In genomic region chr10:129465796-129466702, GRCh38 we compare ENCODE assay signal across 9 cellular contexts. TPM values are rescaled to one million over a fixed set of nuclear protein-coding genes. Genes with fewer than 3 reads are reported as not detected.
DNase-seq lines count a peak whose midpoint lies in the region; ATAC-seq, FAIRE-seq and TF ChIP-seq lines count a peak whose summit lies in the region.
"Had no signal": no experiment of that assay in that cellular context is flagged by ENCODE, and none has a peak within 500 bp of the region (broad histone marks: within the 10 kb centered on the region; RNA-seq: fewer than 3 reads in every experiment).

No MANE protein-coding gene starts in this region.

- peak overlapping the region; percentile 99 for H2AFZ ChIP-seq in mammary epithelial cell (ENCODE audit: low read depth, low read length)

- intact Hi-C loops in mammary epithelial cell (cut with micrococcal nuclease), result no loop called here

- peaks cover 10% of the 10 kb centered on the region for H3K27me3 Mint-ChIP-seq in nephron progenitor cell (ENCODE audit: low read depth, poor library complexity)

- H3K4me3 Mint-ChIP-seq in nephron progenitor cell, result no peak overlapping the region

- H3K4me3 ChIP-seq in mammary epithelial cell (replicated peaks in 1 of 3; ENCODE audit: insufficient read depth in 1 of 3, low read depth in 2 of 3, low read length in 3 of 3), result peak overlapping the region; percentile 53 to 65 (median 62)
- H3K4me3 ChIP-seq in muscle layer of duodenum (ENCODE audit: low read depth in 1 of 2, low read length in 2 of 2), result peak overlapping the region; percentile 57 to 91

- ATAC-seq in GM18511 (IDR thresholded peaks at IDR 0.05; ENCODE audit: unreplicated experiment) (peak; percentile 5), HG03354 (IDR thresholded peaks at IDR 0.05; ENCODE audit: poor library complexity, severe bottlenecking, unreplicated experiment) (peak; percentile 6), GM21447 (IDR thresholded peaks at IDR 0.05; ENCODE audit: unreplicated experiment) (no peak)

- no peak for FAIRE-seq in frontal cortex (lab: Jason Lieb, UNC)

- peak overlapping the region; percentile 97 for H3K4me2 ChIP-seq in mammary epithelial cell (ENCODE audit: insufficient read depth, low read depth, low read length)

- TSS peak; percentile 40 for BruUV-seq in mammary epithelial cell (replicated peaks; lab: Mats Ljungman, UMichigan)

- H3K27me3 ChIP-seq in mammary epithelial cell (ENCODE audit: insufficient read depth, low read length) (no peaks in the 10 kb centered on the region), muscle layer of duodenum (ENCODE audit: low read depth, low read length) (no peaks in the 10 kb centered on the region)

- no peaks in the 10 kb centered on the region for H3K36me3 ChIP-seq in mammary epithelial cell (ENCODE audit: insufficient read depth, low read length)
- peaks cover 3 to 9% of the 10 kb centered on the region in 2 donors for H3K36me3 ChIP-seq in muscle layer of duodenum (ENCODE audit: control insufficient read depth in 1 of 2, insufficient read depth in 2 of 2, low read length in 2 of 2)

- no peak overlapping the region for H3K9ac ChIP-seq in mammary epithelial cell (ENCODE audit: insufficient read depth, low read length)

- no peak overlapping the region for H3K27ac ChIP-seq in mammary epithelial cell (ENCODE audit: insufficient read depth, low read depth, low read length)
- H3K27ac ChIP-seq in muscle layer of duodenum (ENCODE audit: low read length), result no peak overlapping the region

- in situ Hi-C loops in mammary epithelial cell (cut with MboI; ENCODE audit: low sequenced_read_pairs in 2 of 2), result no loop called here

- TF ChIP-seq CTCF in mammary epithelial cell (conservative IDR thresholded peaks at IDR 0.05 in 1 of 2, IDR thresholded peaks at IDR 0.05 in 1 of 2; ENCODE audit: extremely low read depth in 1 of 2, insufficient read depth in 1 of 2, low read depth in 1 of 2, low read length in 2 of 2) (no peak), nephron progenitor cell (IDR thresholded peaks at IDR 0.05) (no peak)

- CTCF ChIA-PET in mammary epithelial cell (lab: Charles Lee; ENCODE audit: low non-redundant PET), result no interaction called here

- H3K4me1 ChIP-seq in mammary epithelial cell (ENCODE audit: insufficient read depth, low read length), result peaks cover 6% of the 10 kb centered on the region
- peaks cover 0 to 12% of the 10 kb centered on the region in 2 donors for H3K4me1 ChIP-seq in muscle layer of duodenum (ENCODE audit: control insufficient read depth in 1 of 2, insufficient read depth in 2 of 2, low read length in 2 of 2)

- WGBS in mammary epithelial cell (ENCODE audit: low coverage, missing lambda C conversion rate), result 76% methylated on average over 13 of the region's 21 CpGs

- no peak overlapping the region for H3K27ac Mint-ChIP-seq in nephron progenitor cell

- dilution Hi-C loops in mammary epithelial cell (cut with HindIII; ENCODE audit: low sequenced_read_pairs), result loop anchor here (5.0 kb wide), 1 partner anchor 86 kb away; no protein-coding TSS in a partner anchor

- H3K36me3 Mint-ChIP-seq in nephron progenitor cell (ENCODE audit: low read depth), result peaks cover 10% of the 10 kb centered on the region

- DNase-seq in mammary epithelial cell (no peak), frontal cortex (ENCODE audit: low spot score in 2 of 2) (no peak), nephron progenitor cell (no peak), NCI-H748 treated with DMSO at 0.1 percent for 48 hours (lab: John Stamatoyannopoulos, UW) (no peak)

- no peaks in the 10 kb centered on the region for H3K9me3 ChIP-seq in mammary epithelial cell (replicated peaks; ENCODE audit: insufficient read depth, low read length)
- no peaks in the 10 kb centered on the region for H3K9me3 ChIP-seq in muscle layer of duodenum (ENCODE audit: control insufficient read depth in 1 of 2, low read length in 2 of 2)

- no peaks in the 10 kb centered on the region for H4K20me1 ChIP-seq in mammary epithelial cell (ENCODE audit: insufficient read depth, low read length)

- no peaks in the 10 kb centered on the region for H3K79me2 ChIP-seq in mammary epithelial cell (ENCODE audit: insufficient read depth, low read length)

- peaks cover 15% of the 10 kb centered on the region for H3K4me1 Mint-ChIP-seq in nephron progenitor cell

- H3K9me3 Mint-ChIP-seq in nephron progenitor cell, result no peaks in the 10 kb centered on the region

RNA-seq across cellular contexts. Expression of gene MGMT, which starts 1.0 kb away (rescaled TPM):
- total RNA-seq in mammary epithelial cell, result 10 to 100 TPM; 11.2 to 22.2 TPM
- polyA plus RNA-seq in mammary epithelial cell, result 23.0 TPM
- 6.8 TPM for polyA minus RNA-seq in mammary epithelial cell
- 5.7 TPM for total RNA-seq in frontal cortex
- total RNA-seq: M059J had no signal
